9 cellular contexts compared by ENCODE assay signal in the genomic region with DNA sequence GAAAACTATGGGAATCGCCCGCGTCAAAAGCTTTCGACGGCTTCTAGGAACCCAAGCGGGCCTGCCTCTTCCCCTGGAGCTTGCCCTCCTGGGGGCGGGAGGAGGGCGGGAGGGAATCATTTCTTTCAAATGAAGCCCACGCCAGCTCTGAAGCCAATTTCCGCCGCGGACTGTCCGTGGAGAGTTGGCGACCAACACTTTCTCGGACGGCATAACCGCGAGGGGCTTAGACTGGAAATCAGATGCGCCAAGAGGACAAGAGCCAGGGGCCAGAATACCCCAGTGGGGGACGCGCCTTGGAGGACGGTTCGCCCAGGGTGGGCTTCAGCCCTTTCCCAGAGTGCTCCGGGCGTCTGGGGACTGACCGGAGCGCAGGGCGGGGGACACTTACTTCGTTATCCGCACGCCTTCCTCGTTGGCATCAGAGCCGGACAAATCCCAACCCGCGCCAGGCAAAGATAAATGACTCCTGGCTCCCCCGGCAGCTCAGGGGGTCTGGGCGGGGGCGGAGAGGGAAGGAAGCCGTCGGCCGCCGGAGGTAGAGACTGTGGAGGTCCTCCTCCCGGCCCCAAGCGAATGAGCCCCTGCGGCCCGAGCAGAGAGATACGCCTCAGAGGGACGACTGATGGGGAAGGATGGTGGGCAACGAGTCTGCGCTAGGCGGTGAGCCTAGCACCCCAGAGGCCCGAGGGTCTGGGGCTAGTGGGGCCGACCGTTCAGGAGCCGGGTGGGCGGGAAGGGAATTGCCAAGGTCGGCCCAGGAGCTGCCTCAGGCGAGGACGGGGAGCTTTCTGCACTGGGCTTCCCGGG. TPM values are rescaled to one million over a fixed set of nuclear protein-coding genes. Genes with fewer than 3 reads are reported as not detected.
DNase-seq lines count a peak whose midpoint lies in the region; ATAC-seq and TF ChIP-seq lines count a peak whose summit lies in the region.
"Had no signal": no experiment of that assay in that cellular context is flagged by ENCODE, and none has a peak within 500 bp of the region (broad histone marks: within the 10 kb centered on the region; RNA-seq: fewer than 3 reads in every experiment).

No MANE protein-coding gene starts in this region.

- peaks cover 0 to 39% of the 10 kb centered on the region in 2 donors for H3K27me3 ChIP-seq in Peyer's patch
- H3K27me3 ChIP-seq in trophoblast cell (ENCODE audit: insufficient read depth, low read length), result peaks cover 69% of the 10 kb centered on the region

- H4K8ac ChIP-seq in trophoblast cell (ENCODE audit: low read depth, low read length), result no peak overlapping the region

- no peak overlapping the region for H2BK5ac ChIP-seq in trophoblast cell (ENCODE audit: low read depth, low read length, poor library complexity)

- H3K14ac ChIP-seq in trophoblast cell (ENCODE audit: low read length), result no peak overlapping the region

- peak overlapping the region in 3 of 4 donors; percentile 68 to 87 (median 77) for H3K27ac ChIP-seq in Peyer's patch
- H3K27ac ChIP-seq in trophoblast cell (ENCODE audit: low read depth, low read length), result no peak overlapping the region

- H2AFZ ChIP-seq in trophoblast cell (ENCODE audit: insufficient read depth, low read length, poor library complexity), result no peak overlapping the region

- H4K12ac ChIP-seq in trophoblast cell (ENCODE audit: low read depth, low read length), result no peak overlapping the region

- no peak overlapping the region for H2BK120ac ChIP-seq in trophoblast cell (ENCODE audit: insufficient read depth, low read length, poor library complexity)

- no peaks in the 10 kb centered on the region for H3K36me3 ChIP-seq in ES-I3 (ENCODE audit: insufficient read depth, low read length)
- no peaks in the 10 kb centered on the region for H3K36me3 ChIP-seq in Peyer's patch
- no peaks in the 10 kb centered on the region for H3K36me3 ChIP-seq in trophoblast cell (ENCODE audit: control insufficient read depth in 1 of 2, insufficient read depth in 2 of 2, low read length in 2 of 2)

- H3K23ac ChIP-seq in trophoblast cell (ENCODE audit: low read length), result no peak overlapping the region

- in situ Hi-C loops in ACHN (cut with HindIII; ENCODE audit: low pct_ligation_motif_present, low pct_unique_long_range_greater_than_20kb, low sequenced_read_pairs), result no loop called here

- no peak for ATAC-seq in sciatic nerve

- DNase-seq in Peyer's patch (peak in 1 of 3 donors; percentile 65), epithelial cell of proximal tubule (ENCODE audit: low read depth) (no peak), trophoblast cell (no peak), ACHN (no peak), NCI-H2196 treated with DMSO at 0.1 percent for 48 hours (lab: John Stamatoyannopoulos, UW; ENCODE audit: unreplicated experiment) (no peak), sciatic nerve (ENCODE audit: low spot score) (no peak), NK-92 (lab: John Stamatoyannopoulos, UW; ENCODE audit: unreplicated experiment) (no peak)
- DNase-seq: stimulated activated CD4-positive, alpha-beta T cell treated with anti-CD3 and anti-CD28 coated beads, Interleukin-12 subunit alpha, Interleukin-12 subunit beta, amount 100 ng/mL, for 4 hours had no signal

- no peak overlapping the region for H3K18ac ChIP-seq in trophoblast cell (ENCODE audit: low read length)

- peak overlapping the region; percentile 95 for H3K4me2 ChIP-seq in trophoblast cell (ENCODE audit: low read length)

- intact Hi-C loops in sciatic nerve (cut with DNase I), result loop anchor here (5.0 kb wide), 1 partner anchor 515 kb away; no protein-coding TSS in a partner anchor

- no peaks in the 10 kb centered on the region for H3K79me2 ChIP-seq in trophoblast cell (ENCODE audit: control insufficient read depth, insufficient read depth, low read length, poor library complexity)

- H3K9me3 ChIP-seq in ES-I3 (ENCODE audit: control insufficient read depth, insufficient read depth, low read length), result no peaks in the 10 kb centered on the region
- H3K9me3 ChIP-seq in Peyer's patch, result peaks cover 0 to 23% (median 0%) of the 10 kb centered on the region in 4 donors
- H3K9me3 ChIP-seq in trophoblast cell (ENCODE audit: insufficient read depth, low read depth, low read length), result peaks cover 10% of the 10 kb centered on the region

- no CpG with 5 or more reads among the region's 60 CpGs for WGBS in trophoblast cell (ENCODE audit: extremely low coverage, insufficient coverage, insufficient read length)

- H3K9ac ChIP-seq in ES-I3 (ENCODE audit: low read depth, low read length) (peak overlapping the region; percentile 71), trophoblast cell (ENCODE audit: low read length) (no peak overlapping the region)

- H4K91ac ChIP-seq in trophoblast cell (ENCODE audit: low read depth, low read length), result no peak overlapping the region

- no peak overlapping the region for H2BK12ac ChIP-seq in trophoblast cell (ENCODE audit: low read length)

- no peak overlapping the region for H3K4ac ChIP-seq in trophoblast cell (ENCODE audit: low read depth, low read length)

- H3K4me1 ChIP-seq in ES-I3 (ENCODE audit: insufficient read depth, low read length) (0 out of 2 replicates have a peak, but pooled peaks cover 5% of the 10 kb centered on the region), Peyer's patch (peaks cover 0 to 29% (median 5%) of the 10 kb centered on the region in 4 donors), trophoblast cell (ENCODE audit: control insufficient read depth in 1 of 2, insufficient read depth in 2 of 2, low read length in 2 of 2) (peaks cover 4 to 7% of the 10 kb centered on the region in 2 experiments)

- H2AK5ac ChIP-seq in trophoblast cell (ENCODE audit: low read length), result no peak overlapping the region

- TF ChIP-seq POLR2A in Peyer's patch (IDR thresholded peaks at IDR 0.05), result no peak

- H3K4me3 ChIP-seq in Peyer's patch, result peak overlapping the region in 3 of 4 donors; percentile 36 to 91 (median 79)
- peak overlapping the region; percentile 71 for H3K4me3 ChIP-seq in epithelial cell of proximal tubule (ENCODE audit: low read depth, low read length)
- H3K4me3 ChIP-seq in trophoblast cell (ENCODE audit: low read depth, low read length), result no peak overlapping the region

- peaks cover 8% of the 10 kb centered on the region for H3K79me1 ChIP-seq in trophoblast cell (ENCODE audit: low read length)

- TF ChIP-seq CTCF in Peyer's patch (IDR thresholded peaks at IDR 0.05) (no peak), epithelial cell of proximal tubule (conservative IDR thresholded peaks at IDR 0.05; ENCODE audit: low read depth, low read length) (no peak)

RNA-seq across cellular contexts. Expression of gene SATB2, which starts 4.6 kb away (rescaled TPM):
- 100 to 1,000 TPM in 1 of 4 donors, 10 to 100 TPM in 3; 62.0 to 104 (median 91.1) TPM for total RNA-seq in Peyer's patch
- 1.8 and 2.7 TPM in 2 replicates for total RNA-seq in epithelial cell of proximal tubule
- polyA plus RNA-seq in trophoblast cell (2013), result 0.37 and 0.44 TPM in 2 replicates
- 8.8 TPM for total RNA-seq in sciatic nerve
